15 cellular contexts compared by ENCODE assay signal in genomic region chr5:170760126-170760525, GRCh38. TPM values are rescaled to one million over a fixed set of nuclear protein-coding genes. Genes with fewer than 3 reads are reported as not detected.
A peak's percentile ranks its signal among the peaks of the same experiment; 100 is the strongest.
DNase-seq lines count a peak whose midpoint lies in the region; ATAC-seq and TF ChIP-seq lines count a peak whose summit lies in the region.
"Had no signal": no experiment of that assay in that cellular context is flagged by ENCODE, and none has a peak within 500 bp of the region (broad histone marks: within the 10 kb centered on the region; RNA-seq: fewer than 3 reads in every experiment).

No MANE protein-coding gene starts in this region.

- H3K27ac ChIP-seq in HUES6 (ENCODE audit: low read depth, low read length), result peak overlapping the region; percentile 81; the same call in 1 of the 2 replicates

- intact Hi-C loops in Right ventricle myocardium superior (cut with DNase I), result no loop called here

- peaks cover 36% of the 10 kb centered on the region for H3K4me1 ChIP-seq in HUES6 (ENCODE audit: control insufficient read depth, insufficient read depth, low read length)

- peaks cover 21% of the 10 kb centered on the region; the same call in 1 of the 2 replicates for H3K36me3 ChIP-seq in HUES6 (ENCODE audit: control insufficient read depth, insufficient read depth, low read length)

- peaks cover 10% of the 10 kb centered on the region for H3K9me3 Mint-ChIP-seq in WTC11
- H3K9me3 Mint-ChIP-seq: CD8-positive, alpha-beta T cell had no signal

- no peak overlapping the region for H3K4me3 Mint-ChIP-seq in WTC11
- H3K4me3 Mint-ChIP-seq: CD8-positive, alpha-beta T cell had no signal

- ATAC-seq in WTC11 (no peak), Right ventricle myocardium superior (ENCODE audit: poor library complexity) (no peak)
- ATAC-seq: CD8-positive, alpha-beta T cell had no signal

- peak overlapping the region; percentile 42 for H3K9ac ChIP-seq in HUES6 (ENCODE audit: low read length)

- TF ChIP-seq CTCF in WTC11 (IDR thresholded peaks at IDR 0.05), result no peak

- CTCF ChIA-PET in WTC11 (lab: Charles Lee), result interaction anchor here (0.6 to 2.9 kb wide), 3 partner anchors 10 to 31 kb away, joined by 3 to 19 read pairs (median 12); no protein-coding TSS in a partner anchor

- peak; percentile 92 for DNase-seq in DMS 273 (lab: John Stamatoyannopoulos, UW; ENCODE audit: unreplicated experiment)
- no peak for DNase-seq in WTC11 (ENCODE audit: low spot score)
- peak; percentile 23 for DNase-seq in retina
- no peak for DNase-seq in activated T-cell treated with anti-CD3 and anti-CD28 coated beads, Interleukin-2, amount 50 U/mL, for 48 hours
- DNase-seq in NCI-H2107 treated with DMSO at 0.1 percent for 48 hours (lab: John Stamatoyannopoulos, UW; ENCODE audit: unreplicated experiment), result no peak
- DNase-seq in Right ventricle myocardium superior, result no peak
- DNase-seq: CD8-positive, alpha-beta T cell; IMR-90; NCI-H1417; SW 1271 had no signal

- no peaks in the 10 kb centered on the region for H3K9me3 ChIP-seq in HUES6 (ENCODE audit: control insufficient read depth, insufficient read depth, low read depth, low read length)

- H3K4me1 Mint-ChIP-seq in WTC11, result peaks cover 32% of the 10 kb centered on the region

- no peaks in the 10 kb centered on the region for H3K27me3 ChIP-seq in HUES6 (ENCODE audit: control insufficient read depth, insufficient read depth, low read length)

- H3K4me3 ChIP-seq in HUES6 (ENCODE audit: low read depth, low read length), result no peak overlapping the region

- H3K27me3 Mint-ChIP-seq in WTC11 (ENCODE audit: low read depth), result no peaks in the 10 kb centered on the region

- no peak overlapping the region for H3K27ac Mint-ChIP-seq in WTC11
- H3K27ac Mint-ChIP-seq: CD8-positive, alpha-beta T cell had no signal

- POLR2A ChIA-PET in WTC11 (lab: Charles Lee), result interaction anchor here (1.3 to 1.7 kb wide), 2 partner anchors 15 to 18 kb away, joined by 3 to 15 read pairs; no protein-coding TSS in a partner anchor

- peaks cover 22% of the 10 kb centered on the region for H3K36me3 Mint-ChIP-seq in WTC11
- H3K36me3 Mint-ChIP-seq: CD8-positive, alpha-beta T cell had no signal

TF ChIP-seq in WTC11, 78 proteins besides CTCF, POLR2A, EP300 and RAD21:
- TF ChIP-seq MYBL2 (CRISPR knock-in tag; IDR thresholded peaks at IDR 0.05) (no peak), EMX1 (CRISPR knock-in tag; IDR thresholded peaks at IDR 0.05) (0 out of 2 replicates have a peak, but pooled peaks have one; percentile 7)

RNA-seq across cellular contexts. Expression of gene GABRP, which starts 23.4 kb away (rescaled TPM):
- 4.8 to 9.9 TPM (median 9.8 TPM) in 3 replicates for total RNA-seq in WTC11 (2021)
- total RNA-seq in Right ventricle myocardium superior, result 0.13 TPM
- total RNA-seq: CD8-positive, alpha-beta T cell; H4; IMR-90; LHCN-M2; OCI-LY7; RPMI7951 had no signal

Comparison
In these comparisons a context has a peak if more than half of its experiments do, and no peak if none do; other contexts are left out.
1. DNase-seq: peak in DMS 273 (single experiment) and retina (single experiment); none in WTC11 (single experiment), activated T-cell treated with anti-CD3 and anti-CD28 coated beads, Interleukin-2, amount 50 U/mL, for 48 hours (0 of 2), NCI-H2107 treated with DMSO at 0.1 percent for 48 hours (single experiment) and Right ventricle myocardium superior (single experiment).